Comparison of ENCODE assay signal across 9 cellular contexts in genomic region chr4:120071192-120071795, GRCh38. TPM values are rescaled to one million over a fixed set of nuclear protein-coding genes. Genes with fewer than 3 reads are reported as not detected.
DNase-seq lines count a peak whose midpoint lies in the region; ATAC-seq and TF ChIP-seq lines count a peak whose summit lies in the region.
"Had no signal": no experiment of that assay in that cellular context is flagged by ENCODE, and none has a peak within 500 bp of the region (broad histone marks: within the 10 kb centered on the region; RNA-seq: fewer than 3 reads in every experiment).

No MANE protein-coding gene starts in this region.

- peak; percentile 54 to 80 (median 60) for TF ChIP-seq CTCF in heart right ventricle (IDR thresholded peaks at IDR 0.05)
- TF ChIP-seq CTCF in LNCaP clone FGC (IDR thresholded peaks at IDR 0.05; ENCODE audit: control insufficient read depth, extremely low read depth, insufficient read depth) = peak; percentile 77

- no peak overlapping the region for H3K27ac ChIP-seq in heart right ventricle

- H3K4me1 ChIP-seq in heart right ventricle = peaks cover 0 to 37% (median 27%) of the 10 kb centered on the region in 9 donors

- no peaks in the 10 kb centered on the region for H3K36me3 ChIP-seq in heart right ventricle

- H3K4me3 ChIP-seq in heart right ventricle (no peak overlapping the region), LNCaP clone FGC (ENCODE audit: low read depth, low read length) (no peak overlapping the region)

- H3K9me3 ChIP-seq in heart right ventricle = no peaks in the 10 kb centered on the region

- intact Hi-C loops in heart right ventricle (cut with DNase I) = loop anchor here in 8 of 10 donors (5.0 to 10.0 kb wide), 5 partner anchors 1021 to 1184 kb away; no protein-coding TSS in a partner anchor
- intact Hi-C loops in left cardiac atrium (cut with DNase I) = loop anchor here (5.0 to 10.0 kb wide), 2 partner anchors 1024 to 1181 kb away; no protein-coding TSS in a partner anchor

- ATAC-seq in heart right ventricle = no peak
- ATAC-seq in left cardiac atrium = no peak
- ATAC-seq in HG03571 (IDR thresholded peaks at IDR 0.05; ENCODE audit: unreplicated experiment) = no peak
- ATAC-seq: left colon had no signal

- WGBS in heart right ventricle, 2 donors = 49 to 58% methylated on average over 11 of the region's 11 CpGs

- DNase-seq in heart right ventricle (no peak), left cardiac atrium (no peak), LNCaP clone FGC (ENCODE audit: low read depth) (peak; percentile 33), SW480 (ENCODE audit: low spot score) (peak; percentile 44), dermis blood vessel endothelial cell (peak; percentile 77), mucosa of gallbladder (ENCODE audit: low spot score) (peak; percentile 33)
- DNase-seq in NK-92 treated with Interleukin-12 subunit alpha and Interleukin-12 subunit beta, amount 100 ng/mL, for 24 hours (lab: John Stamatoyannopoulos, UW) = no peak

- H3K27me3 ChIP-seq in heart right ventricle = no peaks in the 10 kb centered on the region

RNA-seq across cellular contexts. Expression of gene MAD2L1, which starts 4.6 kb away (rescaled TPM):
- total RNA-seq in heart right ventricle (1 to 10 TPM; 1.2 to 3.3 (median 1.9) TPM), left cardiac atrium (1 to 10 TPM; 1.7 to 3.4 TPM), dermis blood vessel endothelial cell (6.8 and 24.2 TPM in 2 replicates), mucosa of gallbladder (2.6 TPM)
- under 1 TPM; 0.59 to 0.65 TPM for polyA plus RNA-seq in heart right ventricle

Comparison
In these comparisons a context has a peak if more than half of its experiments do, and no peak if none do; other contexts are left out.
1. DNase-seq: peak in LNCaP clone FGC (single experiment), SW480 (single experiment), dermis blood vessel endothelial cell (single experiment) and mucosa of gallbladder (single experiment); none in heart right ventricle (0 of 2), left cardiac atrium (single experiment) and NK-92 treated with Interleukin-12 subunit alpha and Interleukin-12 subunit beta, amount 100 ng/mL, for 24 hours (single experiment).